Comparison of ENCODE assay signal across 2 cellular contexts in the genomic region with DNA sequence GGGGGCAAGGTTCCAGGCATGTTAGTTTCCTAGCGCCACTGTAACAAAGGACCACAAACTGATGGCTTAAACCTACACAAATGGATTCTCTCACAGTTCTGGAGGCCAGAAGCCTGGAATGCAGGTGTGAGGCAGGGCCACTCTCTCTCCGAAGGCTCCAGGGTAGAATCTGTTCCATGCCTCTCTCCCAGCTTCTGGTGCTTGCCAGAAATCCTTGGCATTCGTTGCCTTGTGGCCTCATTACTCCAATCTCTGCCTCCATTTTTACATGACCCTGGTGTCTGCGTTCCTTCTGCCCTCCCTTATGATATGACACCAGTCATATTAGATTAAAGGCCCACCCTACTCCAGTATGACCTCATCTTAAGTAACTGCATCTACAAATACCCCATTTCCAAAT.
TF ChIP-seq lines count a peak whose summit lies in the region.

No MANE protein-coding gene starts in this region.

TF ChIP-seq in IMR-90, 13 proteins besides CTCF, POLR2A, EP300 and RAD21:
- TF ChIP-seq SMC3 (IDR thresholded peaks at IDR 0.05; ENCODE audit: low read depth, low read length) (no peak), MAFK (IDR thresholded peaks at IDR 0.05; ENCODE audit: low read depth, low read length) (no peak), BHLHE40 (IDR thresholded peaks at IDR 0.05; ENCODE audit: low read depth, low read length) (no peak), RFX5 (IDR thresholded peaks at IDR 0.05; ENCODE audit: low read depth, low read length) (no peak)
- TF ChIP-seq, protein P1, sequence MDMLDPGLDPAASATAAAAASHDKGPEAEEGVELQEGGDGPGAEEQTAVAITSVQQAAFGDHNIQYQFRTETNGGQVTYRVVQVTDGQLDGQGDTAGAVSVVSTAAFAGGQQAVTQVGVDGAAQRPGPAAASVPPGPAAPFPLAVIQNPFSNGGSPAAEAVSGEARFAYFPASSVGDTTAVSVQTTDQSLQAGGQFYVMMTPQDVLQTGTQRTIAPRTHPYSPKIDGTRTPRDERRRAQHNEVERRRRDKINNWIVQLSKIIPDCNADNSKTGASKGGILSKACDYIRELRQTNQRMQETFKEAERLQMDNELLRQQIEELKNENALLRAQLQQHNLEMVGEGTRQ (IDR thresholded peaks at IDR 0.05; ENCODE audit: low read depth, low read length): no peak

TF ChIP-seq in endothelial cell of umbilical vein, 7 proteins besides CTCF, POLR2A, EP300 and RAD21:
- TF ChIP-seq POLR2AphosphoS5 (IDR thresholded peaks at IDR 0.05; ENCODE audit: insufficient read depth, low read depth, low read length) (no peak), MAX (IDR thresholded peaks at IDR 0.05; ENCODE audit: insufficient read depth, insufficient read length) (no peak), MYC (IDR thresholded peaks at IDR 0.05; ENCODE audit: low read depth, low read length) (no peak), JUN (IDR thresholded peaks at IDR 0.05; ENCODE audit: borderline replicate concordance, insufficient read depth, insufficient read length, low read depth) (no peak), FOS (IDR thresholded peaks at IDR 0.05; ENCODE audit: borderline replicate concordance, insufficient read depth, low read length) (no peak), EZH2 (IDR thresholded peaks at IDR 0.05; ENCODE audit: borderline replicate concordance, low read depth, low read length, severe bottlenecking) (no peak), GATA2 (IDR thresholded peaks at IDR 0.05; ENCODE audit: insufficient read depth, insufficient read length, low read depth, low read length) (no peak)
